8 cellular contexts compared by ENCODE assay signal in genomic region chr13:102690883-102691282, GRCh38. TPM values are rescaled to one million over a fixed set of nuclear protein-coding genes. Genes with fewer than 3 reads are reported as not detected.
"Had no signal": no experiment of that assay in that cellular context is flagged by ENCODE, and none has a peak within 500 bp of the region (broad histone marks: within the 10 kb centered on the region; RNA-seq: fewer than 3 reads in every experiment).

No MANE protein-coding gene starts in this region.

- H2AFZ ChIP-seq: GM23248 had no signal

- H3K4me3 ChIP-seq: GM23248 had no signal

- H3K9ac ChIP-seq: GM23248 had no signal

- DNase-seq: GM23248, GOT3, H9, HCEC 1CT, IMR-90 had no signal

- FAIRE-seq: H54, HTR-8/SVneo had no signal

- H3K27ac ChIP-seq: GM23248 had no signal

RNA-seq across cellular contexts. Expression of gene METTL21C, which starts 4.0 kb away (rescaled TPM):
- total RNA-seq: GM23248, H9, HT-29, IMR-90 had no signal
- polyA plus RNA-seq: GM23248, IMR-90 had no signal
